In genomic region chr9:70257512-70257911, GRCh38 we compare ENCODE assay signal across 8 cellular contexts. TPM values are rescaled to one million over a fixed set of nuclear protein-coding genes. Genes with fewer than 3 reads are reported as not detected.
DNase-seq lines count a peak whose midpoint lies in the region; ATAC-seq and TF ChIP-seq lines count a peak whose summit lies in the region.

No MANE protein-coding gene starts in this region.

- H2AFZ ChIP-seq in neural cell (ENCODE audit: low read depth, low read length), result no peak overlapping the region

- peaks cover 48% of the 10 kb centered on the region for H3K4me1 Mint-ChIP-seq in dendritic cell treated with granulocyte-macrophage colony-stimulating factor and Interleukin-4, amounts not matched to agents 40 ng/mL and 50 ng/mL, for 4 days (ENCODE audit: low read depth)

- H3K36me3 ChIP-seq in BLaER1 (peaks cover 22% of the 10 kb centered on the region), neural cell (ENCODE audit: insufficient read depth, low read length) (no peaks in the 10 kb centered on the region)

- H3K79me2 ChIP-seq in neural cell (replicated peaks; ENCODE audit: insufficient read depth, low read length), result peaks cover 33% of the 10 kb centered on the region

- H3K4me3 Mint-ChIP-seq in dendritic cell treated with granulocyte-macrophage colony-stimulating factor and Interleukin-4, amounts not matched to agents 40 ng/mL and 50 ng/mL, for 4 days, result no peak overlapping the region

- no peak for TF ChIP-seq RAD21 in neural cell (conservative IDR thresholded peaks at IDR 0.05)

- TF ChIP-seq POLR2A in NB4 (IDR thresholded peaks at IDR 0.05; ENCODE audit: extremely low read depth, insufficient read length), result no peak

- H3K9me3 Mint-ChIP-seq in dendritic cell treated with granulocyte-macrophage colony-stimulating factor and Interleukin-4, amounts not matched to agents 40 ng/mL and 50 ng/mL, for 4 days, result no peaks in the 10 kb centered on the region

- H3K9ac ChIP-seq in BLaER1 (peak overlapping the region; percentile 97), neural cell (ENCODE audit: low read length) (no peak overlapping the region)

- H4K20me1 ChIP-seq in BLaER1 (peaks cover 34% of the 10 kb centered on the region), neural cell (ENCODE audit: insufficient read depth) (no peaks in the 10 kb centered on the region)

- H3K4me3 ChIP-seq in BLaER1 (peak overlapping the region; percentile 90), NB4 (ENCODE audit: low read depth, low read length) (peak overlapping the region; percentile 60), neural cell (ENCODE audit: low read length) (peak overlapping the region; percentile 90)

- no peaks in the 10 kb centered on the region for H3K27me3 Mint-ChIP-seq in dendritic cell treated with granulocyte-macrophage colony-stimulating factor and Interleukin-4, amounts not matched to agents 40 ng/mL and 50 ng/mL, for 4 days

- intact Hi-C loops in dendritic cell treated with granulocyte-macrophage colony-stimulating factor and Interleukin-4, amounts not matched to agents 40 ng/mL and 50 ng/mL, for 4 days (cut with micrococcal nuclease), result loop anchor here (5.0 to 10.0 kb wide), 2 partner anchors 155 to 583 kb away; partner anchors contain the start of genes APBA1 and KLF9

- no peaks in the 10 kb centered on the region for H3K9me2 ChIP-seq in neural cell (ENCODE audit: insufficient read depth, low read length)

- in situ Hi-C loops in GM13976 (cut with MboI; ENCODE audit: low sequenced_read_pairs, unreplicated experiment), result no loop called here

- no peaks in the 10 kb centered on the region for H3K9me3 ChIP-seq in BLaER1
- no peaks in the 10 kb centered on the region for H3K9me3 ChIP-seq in neural cell (ENCODE audit: low read length)

- H3K27ac ChIP-seq in BLaER1, result no peak overlapping the region
- H3K27ac ChIP-seq in neural cell (ENCODE audit: low read length), result no peak overlapping the region

- no peak for TF ChIP-seq EP300 in neural cell (conservative IDR thresholded peaks at IDR 0.05; ENCODE audit: poor library complexity, severe bottlenecking)

- H3F3A ChIP-seq in neural cell (ENCODE audit: insufficient read depth, low read length, poor library complexity, severe bottlenecking), result no peaks in the 10 kb centered on the region

- DNase-seq in NB4 (ENCODE audit: low read depth) (peak; percentile 2), GM13976 (ENCODE audit: low spot score) (no peak), DMS53 (lab: John Stamatoyannopoulos, UW) (no peak), NCI-H2107 treated with DMSO at 0.1 percent for 48 hours (lab: John Stamatoyannopoulos, UW; ENCODE audit: unreplicated experiment) (no peak)

- no peaks in the 10 kb centered on the region for H3K27me3 ChIP-seq in BLaER1
- H3K27me3 ChIP-seq in neural cell (ENCODE audit: insufficient read depth, low read depth, low read length), result no peaks in the 10 kb centered on the region

- H3K4me1 ChIP-seq in BLaER1, result peaks cover 47% of the 10 kb centered on the region

- no peak for TF ChIP-seq CTCF in NB4 (IDR thresholded peaks at IDR 0.05; ENCODE audit: low read depth, low read length)
- no peak for TF ChIP-seq CTCF in neural cell (IDR thresholded peaks at IDR 0.05; ENCODE audit: poor library complexity, severe bottlenecking)
- TF ChIP-seq CTCF in GM13976 (IDR thresholded peaks at IDR 0.05; ENCODE audit: borderline replicate concordance, control extremely low read depth, extremely low read depth, insufficient read depth, missing control alignments), result no peak

- H3K27ac Mint-ChIP-seq in dendritic cell treated with granulocyte-macrophage colony-stimulating factor and Interleukin-4, amounts not matched to agents 40 ng/mL and 50 ng/mL, for 4 days, result peak overlapping the region; percentile 95

- peak overlapping the region; percentile 96 for H3K4me2 ChIP-seq in BLaER1
- H3K4me2 ChIP-seq in neural cell (ENCODE audit: low read length), result peak overlapping the region; percentile 87

- ATAC-seq in GM18498 (IDR thresholded peaks at IDR 0.05; ENCODE audit: unreplicated experiment), result no peak

- H3K36me3 Mint-ChIP-seq in dendritic cell treated with granulocyte-macrophage colony-stimulating factor and Interleukin-4, amounts not matched to agents 40 ng/mL and 50 ng/mL, for 4 days (ENCODE audit: low read depth), result peaks cover 30% of the 10 kb centered on the region

TF ChIP-seq in neural cell, 6 proteins besides CTCF, POLR2A, EP300 and RAD21:
- TF ChIP-seq, protein P1, sequence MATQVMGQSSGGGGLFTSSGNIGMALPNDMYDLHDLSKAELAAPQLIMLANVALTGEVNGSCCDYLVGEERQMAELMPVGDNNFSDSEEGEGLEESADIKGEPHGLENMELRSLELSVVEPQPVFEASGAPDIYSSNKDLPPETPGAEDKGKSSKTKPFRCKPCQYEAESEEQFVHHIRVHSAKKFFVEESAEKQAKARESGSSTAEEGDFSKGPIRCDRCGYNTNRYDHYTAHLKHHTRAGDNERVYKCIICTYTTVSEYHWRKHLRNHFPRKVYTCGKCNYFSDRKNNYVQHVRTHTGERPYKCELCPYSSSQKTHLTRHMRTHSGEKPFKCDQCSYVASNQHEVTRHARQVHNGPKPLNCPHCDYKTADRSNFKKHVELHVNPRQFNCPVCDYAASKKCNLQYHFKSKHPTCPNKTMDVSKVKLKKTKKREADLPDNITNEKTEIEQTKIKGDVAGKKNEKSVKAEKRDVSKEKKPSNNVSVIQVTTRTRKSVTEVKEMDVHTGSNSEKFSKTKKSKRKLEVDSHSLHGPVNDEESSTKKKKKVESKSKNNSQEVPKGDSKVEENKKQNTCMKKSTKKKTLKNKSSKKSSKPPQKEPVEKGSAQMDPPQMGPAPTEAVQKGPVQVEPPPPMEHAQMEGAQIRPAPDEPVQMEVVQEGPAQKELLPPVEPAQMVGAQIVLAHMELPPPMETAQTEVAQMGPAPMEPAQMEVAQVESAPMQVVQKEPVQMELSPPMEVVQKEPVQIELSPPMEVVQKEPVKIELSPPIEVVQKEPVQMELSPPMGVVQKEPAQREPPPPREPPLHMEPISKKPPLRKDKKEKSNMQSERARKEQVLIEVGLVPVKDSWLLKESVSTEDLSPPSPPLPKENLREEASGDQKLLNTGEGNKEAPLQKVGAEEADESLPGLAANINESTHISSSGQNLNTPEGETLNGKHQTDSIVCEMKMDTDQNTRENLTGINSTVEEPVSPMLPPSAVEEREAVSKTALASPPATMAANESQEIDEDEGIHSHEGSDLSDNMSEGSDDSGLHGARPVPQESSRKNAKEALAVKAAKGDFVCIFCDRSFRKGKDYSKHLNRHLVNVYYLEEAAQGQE (IDR thresholded peaks at IDR 0.05; ENCODE audit: borderline replicate concordance), result no peak
- TF ChIP-seq SMC3 (conservative IDR thresholded peaks at IDR 0.05; ENCODE audit: poor library complexity) (no peak), TAF1 (IDR thresholded peaks at IDR 0.05; ENCODE audit: low read depth) (no peak), MXI1 (conservative IDR thresholded peaks at IDR 0.05; ENCODE audit: poor library complexity, severe bottlenecking) (no peak), POLR2AphosphoS5 (IDR thresholded peaks at IDR 0.05) (no peak), EZH2 (IDR thresholded peaks at IDR 0.05; ENCODE audit: borderline replicate concordance, insufficient read depth, low read length, poor library complexity, severe bottlenecking) (no peak)

RNA-seq across cellular contexts. Expression of gene SMC5, which starts 1.3 kb away (rescaled TPM):
- 32.3 and 37.2 TPM in 2 replicates for polyA plus RNA-seq in neural cell
- 39.0 and 50.4 TPM in 2 replicates for polyA minus RNA-seq in neural cell
